ENCODE assay signal across 27 cellular contexts in genomic region chr1:183365676-183366075, GRCh38. TPM values are rescaled to one million over a fixed set of nuclear protein-coding genes. Genes with fewer than 3 reads are reported as not detected.
DNase-seq lines count a peak whose midpoint lies in the region; ATAC-seq, FAIRE-seq and TF ChIP-seq lines count a peak whose summit lies in the region.
"Had no signal": no experiment of that assay in that cellular context is flagged by ENCODE, and none has a peak within 500 bp of the region (broad histone marks: within the 10 kb centered on the region; RNA-seq: fewer than 3 reads in every experiment).

No MANE protein-coding gene starts in this region.

- no peaks in the 10 kb centered on the region for H3K36me3 Mint-ChIP-seq in CD14-positive monocyte
- H3K36me3 Mint-ChIP-seq: activated naive CD8-positive, alpha-beta T cell treated with anti-CD3 and anti-CD28 coated beads for 36 hours; naive thymus-derived CD4-positive, alpha-beta T cell had no signal

- no peaks in the 10 kb centered on the region for H3K27me3 ChIP-seq in adrenal gland
- H3K27me3 ChIP-seq: heart right ventricle had no signal

- no peak overlapping the region for H3K4me3 Mint-ChIP-seq in CD14-positive monocyte
- H3K4me3 Mint-ChIP-seq: activated CD4-positive, alpha-beta memory T cell treated with anti-CD3 and anti-CD28 coated beads, Interleukin-2, amount 10 ng/mL, durations not matched to agents 7 days and 5 days; activated naive CD8-positive, alpha-beta T cell treated with anti-CD3 and anti-CD28 coated beads for 36 hours; naive thymus-derived CD4-positive, alpha-beta T cell had no signal

- H3K4me3 ChIP-seq in adrenal gland = no peak overlapping the region
- H3K4me3 ChIP-seq: heart right ventricle, SJSA1, smooth muscle cell had no signal

- H3K27ac ChIP-seq in adrenal gland = no peak overlapping the region
- H3K27ac ChIP-seq: heart right ventricle, SJSA1 had no signal

- peaks cover 37% of the 10 kb centered on the region for H3K4me1 Mint-ChIP-seq in CD14-positive monocyte
- H3K4me1 Mint-ChIP-seq: activated CD4-positive, alpha-beta memory T cell treated with anti-CD3 and anti-CD28 coated beads, Interleukin-2, amount 10 ng/mL, durations not matched to agents 7 days and 5 days; activated naive CD8-positive, alpha-beta T cell treated with anti-CD3 and anti-CD28 coated beads for 36 hours had no signal

- no peak for FAIRE-seq in GM12891 (lab: Jason Lieb, UNC)
- FAIRE-seq: astrocyte, RCC 7860, TTC549 had no signal

- intact Hi-C loops in CD14-positive monocyte (cut with micrococcal nuclease) = loop anchor here in 1 of 2 donors (10.0 kb wide), 1 partner anchor 99 kb away; no protein-coding TSS in a partner anchor
- intact Hi-C loops in left ventricle myocardium superior (cut with micrococcal nuclease) = no loop called here
- intact Hi-C loops in adrenal gland (cut with DNase I) = no loop called here

- H3K36me3 ChIP-seq in adrenal gland (replicated peaks in 1 of 2) = no peaks in the 10 kb centered on the region
- H3K36me3 ChIP-seq: heart right ventricle, SJSA1 had no signal

- TF ChIP-seq POLR2A in GM12891 (IDR thresholded peaks at IDR 0.05; ENCODE audit: low read depth, low read length) = no peak
- no peak for TF ChIP-seq POLR2A in adrenal gland (IDR thresholded peaks at IDR 0.05)

- H3K9me3 Mint-ChIP-seq in CD14-positive monocyte = peaks cover 0 to 3% (median 0%) of the 10 kb centered on the region in 7 donors
- H3K9me3 Mint-ChIP-seq: activated CD4-positive, alpha-beta memory T cell treated with anti-CD3 and anti-CD28 coated beads, Interleukin-2, amount 10 ng/mL, durations not matched to agents 7 days and 5 days; activated naive CD8-positive, alpha-beta T cell treated with anti-CD3 and anti-CD28 coated beads for 36 hours; naive thymus-derived CD4-positive, alpha-beta T cell had no signal

- TF ChIP-seq CTCF in CD14-positive monocyte (IDR thresholded peaks at IDR 0.05) (no peak), adrenal gland (IDR thresholded peaks at IDR 0.05) (no peak)

- no peaks in the 10 kb centered on the region for H3K9me3 ChIP-seq in adrenal gland (replicated peaks in 1 of 3)
- H3K9me3 ChIP-seq: Caco-2, heart right ventricle, SJSA1 had no signal

- ATAC-seq in left ventricle myocardium superior = peak; percentile 81
- ATAC-seq: activated CD4-positive, CD25-positive, alpha-beta regulatory T cell treated with anti-CD3 and anti-CD28 coated beads, Interleukin-2, amount 50 U/mL, for 24 hours; left lobe of liver; naive thymus-derived CD4-positive, alpha-beta T cell had no signal

- peaks cover 7 to 15% (median 12%) of the 10 kb centered on the region in 3 donors for H3K27me3 Mint-ChIP-seq in CD14-positive monocyte (ENCODE audit: low read depth in 3 of 3)

- peak overlapping the region in 5 of 7 donors; percentile 8 to 96 (median 91) for H3K27ac Mint-ChIP-seq in CD14-positive monocyte
- H3K27ac Mint-ChIP-seq: activated CD4-positive, alpha-beta memory T cell treated with anti-CD3 and anti-CD28 coated beads, Interleukin-2, amount 10 ng/mL, durations not matched to agents 7 days and 5 days; activated naive CD8-positive, alpha-beta T cell treated with anti-CD3 and anti-CD28 coated beads for 36 hours; naive thymus-derived CD4-positive, alpha-beta T cell had no signal

- no peaks in the 10 kb centered on the region for H3K4me1 ChIP-seq in adrenal gland (replicated peaks in 1 of 2)
- H3K4me1 ChIP-seq: SJSA1 had no signal

- WGBS in adrenal gland, 4 donors = 49 to 69% (median 56%) methylated on average over 2 of the region's 2 CpGs

- DNase-seq in CD14-positive monocyte (ENCODE audit: low spot score) (no peak), M059J (ENCODE audit: low read depth) (peak; percentile 46), NCI-H345 treated with DMSO at 0.1 percent for 48 hours (lab: John Stamatoyannopoulos, UW; ENCODE audit: unreplicated experiment) (peak; percentile 6), left ventricle myocardium superior (no peak), GM12891 (ENCODE audit: insufficient read length, low spot score) (no peak), NCI-H2196 treated with DMSO at 0.1 percent for 48 hours (lab: John Stamatoyannopoulos, UW; ENCODE audit: unreplicated experiment) (no peak), COLO829 (ENCODE audit: low spot score) (no peak), adrenal gland (no peak)
- DNase-seq: activated CD4-positive, alpha-beta memory T cell treated with anti-CD3 and anti-CD28 coated beads, Interleukin-2, amount 10 ng/mL, durations not matched to agents 7 days and 5 days; activated naive CD8-positive, alpha-beta T cell treated with anti-CD3 and anti-CD28 coated beads for 36 hours; Caco-2; cerebellar nuclear complex; heart right ventricle; MM.1S; naive thymus-derived CD4-positive, alpha-beta T cell; NCI-H1417 treated with DMSO at 0.1 percent for 48 hours; NCI-H2227 treated with DMSO at 0.1 percent for 48 hours; occipital lobe; stimulated activated CD4-positive, alpha-beta T cell treated with anti-CD3 and anti-CD28 coated beads, Interleukin-2, amount 100 ng/mL, for 24 hours; T-helper 1 cell had no signal

TF ChIP-seq in GM12891, 5 proteins besides CTCF, POLR2A, EP300 and RAD21:
- TF ChIP-seq POU2F2 (IDR thresholded peaks at IDR 0.05; ENCODE audit: low read depth, low read length) (no peak), SPI1 (IDR thresholded peaks at IDR 0.05; ENCODE audit: low read depth, low read length) (no peak), PAX5 (IDR thresholded peaks at IDR 0.05; ENCODE audit: insufficient read depth, low read length, severe bottlenecking) (no peak), POLR2AphosphoS5 (IDR thresholded peaks at IDR 0.05; ENCODE audit: low read depth, low read length) (no peak), TAF1 (IDR thresholded peaks at IDR 0.05; ENCODE audit: low read depth, low read length) (no peak)

RNA-seq across cellular contexts. Expression of gene NMNAT2, which starts 52.5 kb away (rescaled TPM):
- under 1 TPM in 1 of 2 donors, not detected in 1; 0.22 TPM for polyA plus RNA-seq in CD14-positive monocyte
- 8.2 and 25.2 TPM in 2 replicates for total RNA-seq in M059J (2014; rRNA removed; shearing (Covaris generic))
- total RNA-seq in left ventricle myocardium superior = 1.2 TPM
- polyA plus RNA-seq in GM12891 (2012; ENCODE audit: low read depth, missing spikeins) = 0.40 TPM
- 1 to 10 TPM in 5 of 8 donors, under 1 TPM in 3; 0.35 to 6.0 (median 2.9) TPM for total RNA-seq in adrenal gland
- 1 to 10 TPM in 2 of 3 donors, under 1 TPM in 1; 0.51 to 6.1 (median 4.2) TPM for polyA plus RNA-seq in adrenal gland
- total RNA-seq: activated naive CD8-positive, alpha-beta T cell treated with anti-CD3 and anti-CD28 coated beads for 36 hours had no signal
- polyA plus RNA-seq: naive thymus-derived CD4-positive, alpha-beta T cell had no signal

Comparison
In these comparisons a context has a peak if more than half of its experiments do, and no peak if none do; other contexts are left out.
1. DNase-seq: peak in M059J (single experiment) and NCI-H345 treated with DMSO at 0.1 percent for 48 hours (single experiment); none in CD14-positive monocyte (single experiment), left ventricle myocardium superior (single experiment), GM12891 (single experiment), NCI-H2196 treated with DMSO at 0.1 percent for 48 hours (single experiment), COLO829 (single experiment) and adrenal gland (0 of 7).